ENCODE assay signal across 8 cellular contexts in the genomic region with DNA sequence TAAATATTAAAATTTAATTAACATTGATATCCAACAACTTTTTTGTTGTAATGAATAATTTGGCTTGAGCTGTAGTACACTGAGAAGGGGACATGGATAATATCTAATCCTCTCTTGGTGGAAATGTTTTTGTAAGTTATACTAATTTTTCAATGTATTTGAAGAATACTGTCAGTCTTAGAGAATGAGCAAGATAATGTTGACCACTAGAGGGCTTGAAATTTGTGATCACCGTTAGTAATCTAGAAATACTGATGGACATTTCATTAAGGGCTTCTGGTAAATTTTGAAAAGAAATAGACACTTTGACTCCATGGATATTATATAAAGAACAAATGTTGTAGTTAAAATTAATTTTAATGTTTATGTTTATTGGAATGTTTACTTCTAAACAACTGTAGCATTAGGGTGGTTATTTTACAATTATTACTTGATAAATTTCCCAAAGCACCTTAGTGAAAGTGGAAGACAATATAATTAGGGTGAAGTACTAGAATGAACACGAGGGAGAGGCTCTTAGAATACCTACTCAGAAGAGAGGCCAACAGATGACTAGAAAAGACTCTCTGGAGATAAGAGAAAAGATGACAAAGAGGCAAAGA. TPM values are rescaled to one million over a fixed set of nuclear protein-coding genes. Genes with fewer than 3 reads are reported as not detected.
DNase-seq lines count a peak whose midpoint lies in the region; ATAC-seq, FAIRE-seq and TF ChIP-seq lines count a peak whose summit lies in the region.

No MANE protein-coding gene starts in this region.

- no peak overlapping the region for H3K4me3 Mint-ChIP-seq in neural progenitor cell

- peak; percentile 56 for DNase-seq in A673 (ENCODE audit: low spot score)
- no peak for DNase-seq in GM12892 (ENCODE audit: insufficient read length)
- peak; percentile 34 for DNase-seq in NCI-H460 (ENCODE audit: extremely low read depth, low read depth)
- no peak for DNase-seq in dorsolateral prefrontal cortex
- peak; percentile 14 for DNase-seq in neural progenitor cell (ENCODE audit: low spot score)
- DNase-seq in HK-2 (ENCODE audit: unreplicated experiment), result no peak
- no peak for DNase-seq in hypothalamus (lab: John Stamatoyannopoulos, UW)

- no peaks in the 10 kb centered on the region for H3K36me3 ChIP-seq in A673 (ENCODE audit: insufficient read depth, low read length, poor library complexity, severe bottlenecking)
- H3K36me3 ChIP-seq in neural progenitor cell, result no peaks in the 10 kb centered on the region

- H3K4me2 ChIP-seq in neural progenitor cell, result no peak overlapping the region

- H3K4me1 Mint-ChIP-seq in neural progenitor cell, result no peaks in the 10 kb centered on the region

- no TSS peak for BruUV-seq in A673 (replicated peaks; lab: Mats Ljungman, UMichigan)

- POLR2A ChIA-PET in A673 (lab: Charles Lee; ENCODE audit: low non-redundant PET), result no interaction called here

- no peak overlapping the region for H3K9ac ChIP-seq in neural progenitor cell

- H3K27me3 Mint-ChIP-seq in neural progenitor cell (ENCODE audit: insufficient read depth, low read depth), result peaks cover 2% of the 10 kb centered on the region

- H3K27me3 ChIP-seq in A673 (replicated peaks; ENCODE audit: insufficient read depth, low read depth, low read length, poor library complexity) (no peaks in the 10 kb centered on the region), dorsolateral prefrontal cortex (no peaks in the 10 kb centered on the region), neural progenitor cell (no peaks in the 10 kb centered on the region)

- H3F3A ChIP-seq in neural progenitor cell (ENCODE audit: low read depth), result no peaks in the 10 kb centered on the region

- H3K79me2 ChIP-seq in neural progenitor cell (ENCODE audit: low read depth), result no peaks in the 10 kb centered on the region

- intact Hi-C loops in A673 (cut with micrococcal nuclease; ENCODE audit: unreplicated experiment), result loop anchor here (10.0 kb wide), 1 partner anchor 293 kb away; no protein-coding TSS in a partner anchor
- intact Hi-C loops in dorsolateral prefrontal cortex (cut with DNase I), result loop anchor here in 1 of 2 donors (5.0 kb wide), 1 partner anchor 601 kb away; no protein-coding TSS in a partner anchor

- CTCF ChIA-PET in A673 (lab: Charles Lee), result no interaction called here

- H3K4me1 ChIP-seq in A673 (ENCODE audit: insufficient read depth, low read length, poor library complexity, severe bottlenecking) (peaks cover 7% of the 10 kb centered on the region), neural progenitor cell (no peaks in the 10 kb centered on the region)

- no peaks in the 10 kb centered on the region for H3K36me3 Mint-ChIP-seq in neural progenitor cell

- no peak overlapping the region for H3K27ac ChIP-seq in A673 (ENCODE audit: low read depth, low read length, poor library complexity, severe bottlenecking)
- no peak overlapping the region for H3K27ac ChIP-seq in dorsolateral prefrontal cortex
- no peak overlapping the region for H3K27ac ChIP-seq in neural progenitor cell

- no peak overlapping the region for H3K27ac Mint-ChIP-seq in neural progenitor cell

- no peak for TF ChIP-seq POLR2A in GM12892 (IDR thresholded peaks at IDR 0.05; ENCODE audit: low read depth, low read length)

- no peak overlapping the region for H2AFZ ChIP-seq in neural progenitor cell (replicated peaks)

- H4K20me1 ChIP-seq in neural progenitor cell (ENCODE audit: low read depth), result no peaks in the 10 kb centered on the region

- H3K4me3 ChIP-seq in A673 (ENCODE audit: low read depth, low read length, poor library complexity, severe bottlenecking), result no peak overlapping the region
- no peak overlapping the region for H3K4me3 ChIP-seq in dorsolateral prefrontal cortex
- no peak overlapping the region for H3K4me3 ChIP-seq in neural progenitor cell

- TF ChIP-seq CTCF in A673 (conservative IDR thresholded peaks at IDR 0.05; ENCODE audit: low read depth, low read length), result peak; percentile 78
- peak; percentile 59 to 86 (median 73) for TF ChIP-seq CTCF in dorsolateral prefrontal cortex (IDR thresholded peaks at IDR 0.05 in 54 of 56, conservative IDR thresholded peaks at IDR 0.05 in 2 of 56; ENCODE audit: low read depth in 1 of 56, partially characterized antibody in 56 of 56)
- peak; percentile 77 for TF ChIP-seq CTCF in neural progenitor cell (IDR thresholded peaks at IDR 0.05)

- peak; percentile 14 for FAIRE-seq in GM12892 (lab: Jason Lieb, UNC)

- no peaks in the 10 kb centered on the region for H3K9me3 Mint-ChIP-seq in neural progenitor cell

- H3K9me3 ChIP-seq in A673 (ENCODE audit: low read depth, low read length, poor library complexity, severe bottlenecking), result no peaks in the 10 kb centered on the region
- no peaks in the 10 kb centered on the region for H3K9me3 ChIP-seq in neural progenitor cell (ENCODE audit: low read depth)

- no peak for ATAC-seq in GM19324 (IDR thresholded peaks at IDR 0.05; ENCODE audit: low FRiP score, unreplicated experiment)

RNA-seq across cellular contexts. Expression of gene CAMK2D, which starts 20.0 kb away (rescaled TPM):
- total RNA-seq in A673 (2021) (34.7 and 35.8 TPM in 2 replicates), dorsolateral prefrontal cortex (100 to 1,000 TPM in 29 of 120 experiments, 10 to 100 TPM in 91; 46.8 to 134 (median 89.2) TPM), neural progenitor cell (ENCODE audit: low replicate concordance) (21.0 and 33.2 TPM in 2 replicates)
- polyA plus RNA-seq in GM12892 (2012; ENCODE audit: missing spikeins), result 10.2 TPM
- total RNA-seq in NCI-H460 (2014; rRNA removed; shearing (Covaris generic)), result 53.0 and 58.8 TPM in 2 replicates
- 34.9 and 42.3 TPM in 2 replicates for polyA plus RNA-seq in NCI-H460 (2014; cell fraction: nucleus; rRNA removed)

Comparison
In these comparisons a context has a peak if more than half of its experiments do, and no peak if none do; other contexts are left out.
1. DNase-seq: peak in A673 (single experiment), NCI-H460 (single experiment) and neural progenitor cell (single experiment); none in GM12892 (single experiment), dorsolateral prefrontal cortex (0 of 10), HK-2 (single experiment) and hypothalamus (0 of 51).
2. Peak in every context shown above with its lines, with median percentiles within 50 percentile points of each other: CTCF ChIP-seq.